28 cellular contexts compared by ENCODE assay signal in genomic region chr1:106233511-106233910, GRCh38.
"Had no signal": no experiment of that assay in that cellular context is flagged by ENCODE, and none has a peak within 500 bp of the region (broad histone marks: within the 10 kb centered on the region; RNA-seq: fewer than 3 reads in every experiment).

No MANE protein-coding gene starts in this region.

- H3K27me3 ChIP-seq: MG63, SJCRH30 had no signal

- H3K4me3 Mint-ChIP-seq: activated CD8-positive, alpha-beta T cell treated with anti-CD3 and anti-CD28 coated beads for 36 hours; activated naive CD4-positive, alpha-beta T cell treated with anti-CD3 and anti-CD28 coated beads, Interleukin-2, amount 10 ng/mL, durations not matched to agents 7 days and 5 days; activated naive CD8-positive, alpha-beta T cell treated with anti-CD3 and anti-CD28 coated beads for 36 hours; activated T-cell treated with anti-CD3 and anti-CD28 coated beads, Interleukin-2, amount 50 U/mL, for 72 hours; T-helper 1 cell treated with Interleukin-12 subunit alpha and Interleukin-12 subunit beta and Interleukin-4 antibody, amounts not matched to agents 30 μg/mL and 1 μg/mL, for 36 hours had no signal

- ATAC-seq: activated CD4-positive, CD25-positive, alpha-beta regulatory T cell treated with anti-CD3 and anti-CD28 coated beads, Interleukin-2, amount 50 U/mL, for 24 hours; activated CD8-positive, alpha-beta T cell treated with anti-CD3 and anti-CD28 coated beads for 36 hours; activated T-cell treated with anti-CD3 and anti-CD28 coated beads, Interleukin-2, amount 50 U/mL, for 72 hours; Panc1; SK-N-SH treated with all-trans-retinoic acid at 6 μM for 48 hours had no signal

- H3K9me3 ChIP-seq: MG63, SJCRH30 had no signal

- H3K36me3 Mint-ChIP-seq: activated naive CD4-positive, alpha-beta T cell treated with anti-CD3 and anti-CD28 coated beads, Interleukin-2, amount 10 ng/mL, durations not matched to agents 7 days and 5 days; activated naive CD8-positive, alpha-beta T cell treated with anti-CD3 and anti-CD28 coated beads for 36 hours had no signal

- H3K27ac ChIP-seq: KMS-11, SJCRH30 had no signal

- H3K4me3 ChIP-seq: MG63, SJCRH30 had no signal

- DNase-seq: activated CD4-positive, alpha-beta T cell treated with anti-CD3 and anti-CD28 coated beads for 4 hours; activated CD8-positive, alpha-beta memory T cell treated with anti-CD3 and anti-CD28 coated beads, Interleukin-2, amount 50 U/mL, for 4 hours; activated CD8-positive, alpha-beta T cell treated with anti-CD3 and anti-CD28 coated beads for 36 hours; activated gamma-delta T cell treated with Interleukin-2 at 50 U/mL for 16 hours; activated naive CD4-positive, alpha-beta T cell treated with anti-CD3 and anti-CD28 coated beads, Interleukin-2, amount 10 ng/mL, durations not matched to agents 7 days and 5 days; activated naive CD8-positive, alpha-beta T cell treated with anti-CD3 and anti-CD28 coated beads for 36 hours; activated T-cell treated with anti-CD3 and anti-CD28 coated beads, Interleukin-2, amount 50 U/mL, for 72 hours; cerebellar nuclear complex; MG63; MV-4-11; NCI-H1092 treated with DMSO at 0.1 percent for 48 hours; NCI-H1417 treated with DMSO at 0.1 percent for 48 hours; NCI-H1694; NCI-H2081; NCI-H345; NCI-H510A; NCI-H526 treated with DMSO at 0.1 percent for 48 hours; OCI-M1; Right ventricle myocardium superior; RPMI8226; SJCRH30; SW 1271 had no signal

- H3K27ac Mint-ChIP-seq: activated CD8-positive, alpha-beta T cell treated with anti-CD3 and anti-CD28 coated beads for 36 hours; activated naive CD4-positive, alpha-beta T cell treated with anti-CD3 and anti-CD28 coated beads, Interleukin-2, amount 10 ng/mL, durations not matched to agents 7 days and 5 days; activated naive CD8-positive, alpha-beta T cell treated with anti-CD3 and anti-CD28 coated beads for 36 hours; activated T-cell treated with anti-CD3 and anti-CD28 coated beads, Interleukin-2, amount 50 U/mL, for 72 hours; activated T-helper 2 cell treated with anti-CD3 and anti-CD28 coated beads, Interferon-gamma antibody, Interleukin-2, Interleukin-4, amounts not matched to agents 10 μg/mL and 5 μg/mL and 100 μg/mL, durations not matched to agents 14 hours and 24 hours and 36 hours; T-helper 1 cell treated with Interleukin-12 subunit alpha and Interleukin-12 subunit beta and Interleukin-4 antibody, amounts not matched to agents 30 μg/mL and 1 μg/mL, for 36 hours had no signal

- H3K27me3 Mint-ChIP-seq: activated CD8-positive, alpha-beta T cell treated with anti-CD3 and anti-CD28 coated beads for 36 hours; activated naive CD4-positive, alpha-beta T cell treated with anti-CD3 and anti-CD28 coated beads, Interleukin-2, amount 10 ng/mL, durations not matched to agents 7 days and 5 days; activated naive CD8-positive, alpha-beta T cell treated with anti-CD3 and anti-CD28 coated beads for 36 hours had no signal

- H3K36me3 ChIP-seq: MG63, SJCRH30 had no signal

- H3K4me1 ChIP-seq: SJCRH30 had no signal

- H3K4me1 Mint-ChIP-seq: activated naive CD4-positive, alpha-beta T cell treated with anti-CD3 and anti-CD28 coated beads, Interleukin-2, amount 10 ng/mL, durations not matched to agents 7 days and 5 days; activated naive CD8-positive, alpha-beta T cell treated with anti-CD3 and anti-CD28 coated beads for 36 hours had no signal
